ENCODE assay signal across 8 cellular contexts in the genomic region with DNA sequence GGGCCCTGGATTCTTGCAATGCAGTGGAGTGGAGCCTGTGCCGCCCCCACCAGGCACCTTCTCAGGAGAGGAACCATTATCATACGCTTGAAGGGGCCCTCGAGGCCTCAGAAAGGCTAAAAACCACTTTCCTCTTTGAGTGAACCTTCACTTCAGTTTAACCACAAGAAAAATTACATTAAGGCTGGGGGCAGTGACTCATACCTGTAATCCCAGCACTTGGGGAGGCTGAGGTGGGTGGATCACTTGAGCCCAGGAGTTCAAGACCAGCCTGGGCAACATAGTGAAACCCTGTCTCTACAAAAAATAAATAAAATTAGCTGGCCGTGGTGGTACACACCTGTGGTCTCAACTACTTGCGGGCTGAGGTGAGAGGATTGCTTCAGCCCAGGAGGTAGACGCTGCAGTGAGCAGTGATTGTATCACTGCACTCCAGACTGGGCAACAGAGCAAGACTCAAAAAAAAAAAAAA.
DNase-seq lines count a peak whose midpoint lies in the region; ATAC-seq and TF ChIP-seq lines count a peak whose summit lies in the region.
"Not testable (repeated sequence)": the region's sequence is repeated elsewhere in the genome, so short reads cannot be mapped to it uniquely, and the experiment has no call there.

No MANE protein-coding gene starts in this region.

- POLR2A ChIA-PET in activated B cell treated with CpG ODN at 0.5 μM for 24 hours (lab: Charles Lee): not testable (repeated sequence)

- in situ Hi-C loops in ACHN (cut with HindIII; ENCODE audit: low pct_ligation_motif_present, low pct_unique_long_range_greater_than_20kb, low sequenced_read_pairs): not testable (repeated sequence)

- intact Hi-C loops in activated B cell treated with CpG ODN at 0.5 μM for 24 hours (cut with micrococcal nuclease): not testable (repeated sequence)

- H3K36me3 Mint-ChIP-seq in activated B cell treated with CpG ODN at 0.5 μM for 24 hours (ENCODE audit: low read depth); activated naive CD8-positive, alpha-beta T cell treated with anti-CD3 and anti-CD28 coated beads for 36 hours; naive B cell: not testable (repeated sequence)

- CTCF ChIA-PET in activated B cell treated with CpG ODN at 0.5 μM for 24 hours (lab: Charles Lee): not testable (repeated sequence)

- H3K27me3 Mint-ChIP-seq in activated B cell treated with CpG ODN at 0.5 μM for 24 hours; activated naive CD8-positive, alpha-beta T cell treated with anti-CD3 and anti-CD28 coated beads for 36 hours; naive B cell: not testable (repeated sequence)

- DNase-seq in ACHN (peak; percentile 85), NCI-H69 (lab: John Stamatoyannopoulos, UW) (peak; percentile 17), naive B cell (peak; percentile 41)
- not testable (repeated sequence) for DNase-seq in activated B cell treated with CpG ODN at 0.5 μM for 24 hours
- DNase-seq in activated naive CD8-positive, alpha-beta T cell treated with anti-CD3 and anti-CD28 coated beads for 36 hours: peak; percentile 59

- H3K27ac Mint-ChIP-seq in activated B cell treated with CpG ODN at 0.5 μM for 24 hours: peak overlapping the region; percentile 59
- peak overlapping the region; percentile 34 for H3K27ac Mint-ChIP-seq in activated naive CD8-positive, alpha-beta T cell treated with anti-CD3 and anti-CD28 coated beads for 36 hours
- H3K27ac Mint-ChIP-seq in naive B cell: peak overlapping the region in 4 of 6 donors; percentile 18 to 86 (median 46)

- peak; percentile 49 for ATAC-seq in GM18499 (IDR thresholded peaks at IDR 0.05; ENCODE audit: insufficient read depth, unreplicated experiment)
- ATAC-seq in GM21786 (IDR thresholded peaks at IDR 0.05; ENCODE audit: unreplicated experiment): peak; percentile 49
- ATAC-seq in HG03378 (IDR thresholded peaks at IDR 0.05; ENCODE audit: unreplicated experiment): peak; percentile 56
- ATAC-seq in activated B cell treated with CpG ODN at 0.5 μM for 24 hours (ENCODE audit: low read depth): peak; percentile 96
- peak; percentile 77 to 89 for ATAC-seq in naive B cell (ENCODE audit: low read depth in 2 of 2)

- H3K4me3 Mint-ChIP-seq in activated B cell treated with CpG ODN at 0.5 μM for 24 hours; activated naive CD8-positive, alpha-beta T cell treated with anti-CD3 and anti-CD28 coated beads for 36 hours: not testable (repeated sequence)
- peak overlapping the region in 5 of 8 donors; percentile 19 to 82 (median 41) for H3K4me3 Mint-ChIP-seq in naive B cell

- H3K4me1 Mint-ChIP-seq in activated B cell treated with CpG ODN at 0.5 μM for 24 hours (peaks cover 62% of the 10 kb centered on the region), naive B cell (peaks cover 39 to 79% (median 73%) of the 10 kb centered on the region in 3 donors)
- H3K4me1 Mint-ChIP-seq in activated naive CD8-positive, alpha-beta T cell treated with anti-CD3 and anti-CD28 coated beads for 36 hours: peaks cover 42% of the 10 kb centered on the region

- H3K9me3 Mint-ChIP-seq in activated B cell treated with CpG ODN at 0.5 μM for 24 hours; activated naive CD8-positive, alpha-beta T cell treated with anti-CD3 and anti-CD28 coated beads for 36 hours; naive B cell: not testable (repeated sequence)

- not testable (repeated sequence) for TF ChIP-seq CTCF in activated B cell treated with CpG ODN at 0.5 μM for 24 hours (IDR thresholded peaks at IDR 0.05)
